Comparison of ENCODE assay signal across 27 cellular contexts in genomic region chr10:84160663-84161362, GRCh38. TPM values are rescaled to one million over a fixed set of nuclear protein-coding genes. Genes with fewer than 3 reads are reported as not detected.
DNase-seq lines count a peak whose midpoint lies in the region; ATAC-seq, FAIRE-seq and TF ChIP-seq lines count a peak whose summit lies in the region.
"Had no signal": no experiment of that assay in that cellular context is flagged by ENCODE, and none has a peak within 500 bp of the region (broad histone marks: within the 10 kb centered on the region; RNA-seq: fewer than 3 reads in every experiment).

No MANE protein-coding gene starts in this region.

- peaks cover 3% of the 10 kb centered on the region; the same call in 1 of the 2 replicates for H4K20me1 ChIP-seq in GM12878 (ENCODE audit: control insufficient read depth, insufficient read depth)
- no peaks in the 10 kb centered on the region for H4K20me1 ChIP-seq in keratinocyte (ENCODE audit: control insufficient read depth, extremely low read depth, insufficient read depth, low read length)

- peaks cover 19 to 23% of the 10 kb centered on the region in 2 donors for H3K4me1 Mint-ChIP-seq in immature natural killer cell

- no TSS peak for BruUV-seq in GM12878 (replicated peaks; lab: Mats Ljungman, UMichigan)

- H3K9ac ChIP-seq in HUES48 (ENCODE audit: low read depth, low read length) (no peak overlapping the region), GM12878 (ENCODE audit: control insufficient read depth, insufficient read depth, low read length) (no peak overlapping the region), keratinocyte (ENCODE audit: control insufficient read depth, extremely low read depth, insufficient read depth, low read length) (no peak overlapping the region)

- no peak for DNase-seq in GM12878 (ENCODE audit: low read depth, low spot score)
- no peak for DNase-seq in keratinocyte (ENCODE audit: low read depth, low spot score)
- DNase-seq in GM13976 (ENCODE audit: low spot score) = no peak
- no peak for DNase-seq in SIG-M5 treated with dmso at 0.1 percent for 504 hours (lab: John Stamatoyannopoulos, UW; ENCODE audit: unreplicated experiment)
- DNase-seq in SW 1271 (lab: John Stamatoyannopoulos, UW) = no peak
- DNase-seq in immature natural killer cell = no peak
- DNase-seq: activated CD4-positive, alpha-beta T cell treated with anti-CD3 and anti-CD28 coated beads, Interleukin-2, amount 50 U/mL, for 48 hours; activated CD8-positive, alpha-beta memory T cell treated with anti-CD3 and anti-CD28 coated beads, Interleukin-2, amount 50 U/mL, for 4 hours; CD4-positive, CD25-positive, alpha-beta regulatory T cell; effector CD4-positive, alpha-beta T cell; foreskin melanocyte; NCI-H1436 treated with DMSO at 0.1 percent for 48 hours; NCI-H2171; NCI-H524 treated with DMSO at 0.1 percent for 48 hours; upper lobe of left lung had no signal

- dilution Hi-C loops in keratinocyte (cut with MboI; ENCODE audit: extremely low pct_ligation_motif_present, low sequenced_read_pairs) = no loop called here

- SMC1A ChIA-PET in GM12878 (lab: Charles Lee; ENCODE audit: uncharacterized antibody, unreplicated experiment) = interaction anchor here (1.1 to 2.3 kb wide), 5 partner anchors 11 to 44 kb away, joined by 3 to 10 read pairs (median 7); no protein-coding TSS in a partner anchor

- H2AFZ ChIP-seq in GM12878 (ENCODE audit: control insufficient read depth, low read depth, low read length) (no peak overlapping the region), keratinocyte (ENCODE audit: control insufficient read depth, low read length) (no peak overlapping the region)

- H3K36me3 Mint-ChIP-seq in immature natural killer cell = no peaks in the 10 kb centered on the region
- H3K36me3 Mint-ChIP-seq: activated naive CD8-positive, alpha-beta T cell; CD4-positive, CD25-positive, alpha-beta regulatory T cell had no signal

- no peak overlapping the region for H3K4me3 ChIP-seq in HUES48 (ENCODE audit: low read depth, low read length)
- no peak overlapping the region for H3K4me3 ChIP-seq in GM12878
- H3K4me3 ChIP-seq in keratinocyte (ENCODE audit: control insufficient read depth in 2 of 3, extremely low read depth in 1 of 3, insufficient read depth in 2 of 3, low read depth in 1 of 3, low read length in 3 of 3) = no peak overlapping the region
- H3K4me3 ChIP-seq: upper lobe of left lung had no signal

- no peaks in the 10 kb centered on the region for H3K9me1 ChIP-seq in keratinocyte (ENCODE audit: control insufficient read depth, extremely low read depth, insufficient read depth, low read length)

- no peaks in the 10 kb centered on the region for H3K9me3 Mint-ChIP-seq in immature natural killer cell
- H3K9me3 Mint-ChIP-seq: activated T-helper 2 cell treated with anti-CD3 and anti-CD28 coated beads, Interferon-gamma antibody, Interleukin-2, Interleukin-4, amounts not matched to agents 10 μg/mL and 5 μg/mL and 100 μg/mL, durations not matched to agents 14 hours and 24 hours and 36 hours; IgD-negative memory B cell; natural killer cell treated with Interleukin-12 subunit alpha and Interleukin-12 subunit beta and Interleukin-15 and Interleukin-18, amount 100 ng/mL, for 72 hours had no signal

- RAD21 ChIA-PET in GM12878 (lab: Charles Lee; ENCODE audit: unreplicated experiment) = interaction anchor here (0.9 to 2.0 kb wide), 5 partner anchors 13 to 50 kb away, joined by 3 to 8 read pairs (median 5); no protein-coding TSS in a partner anchor

- no peak for TF ChIP-seq RAD21 in GM12878 (IDR thresholded peaks at IDR 0.05; ENCODE audit: insufficient read depth, low read depth, low read length)

- WGBS in GM12878 (ENCODE audit: insufficient coverage, insufficient replicate concordance, low lambda C conversion rate, missing lambda C conversion rate) = 78% methylated on average over 6 of the region's 6 CpGs

- intact Hi-C loops in GM12878 (cut with micrococcal nuclease; ENCODE audit: unreplicated experiment) = loop anchor here (2.0 kb wide), 1 partner anchor 44 kb away; no protein-coding TSS in a partner anchor

- in situ Hi-C loops in GM12878 (cut with MboI) = loop anchor here (5.0 kb wide), 1 partner anchor 36 kb away; no protein-coding TSS in a partner anchor
- in situ Hi-C loops in GM13976 (cut with MboI; ENCODE audit: low sequenced_read_pairs, unreplicated experiment) = loop anchor here (5.0 kb wide), 1 partner anchor 51 kb away; no protein-coding TSS in a partner anchor

- POLR2A ChIA-PET in GM12878 (lab: Charles Lee) = interaction anchor here (1.0 kb wide), 1 partner anchor 17 kb away, joined by 3 read pairs; no protein-coding TSS in a partner anchor

- H3K27ac ChIP-seq in HUES48 (ENCODE audit: low read depth, low read length) (peak overlapping the region; percentile 46), GM12878 (ENCODE audit: control insufficient read depth, insufficient read depth) (no peak overlapping the region), keratinocyte (ENCODE audit: control insufficient read depth, insufficient read depth, low read length) (no peak overlapping the region)
- H3K27ac ChIP-seq: upper lobe of left lung had no signal

- no peak for TF ChIP-seq EP300 in GM12878 (IDR thresholded peaks at IDR 0.05; ENCODE audit: borderline replicate concordance in 1 of 2, control insufficient read depth in 1 of 2, low read depth in 2 of 2, low read length in 2 of 2)

- peaks cover 2 to 11% (median 6%) of the 10 kb centered on the region in 3 donors for H3K27me3 Mint-ChIP-seq in immature natural killer cell (ENCODE audit: low read depth in 3 of 3)

- peak; percentile 12 for TF ChIP-seq CTCF in GM12873 (IDR thresholded peaks at IDR 0.05; ENCODE audit: insufficient read depth, low read depth, low read length, missing control alignments)
- no peak; a peak in 2 of 6 replicates for TF ChIP-seq CTCF in GM12878 (IDR thresholded peaks at IDR 0.05 in 2 of 3, conservative IDR thresholded peaks at IDR 0.05 in 1 of 3; ENCODE audit: control insufficient read depth in 2 of 3, extremely low read depth in 1 of 3, insufficient read depth in 1 of 3, low read depth in 3 of 3, low read length in 3 of 3)
- TF ChIP-seq CTCF in keratinocyte (optimal IDR thresholded peaks at IDR 0.05 in 1 of 3, IDR thresholded peaks at IDR 0.05 in 1 of 3, conservative IDR thresholded peaks at IDR 0.05 in 1 of 3; ENCODE audit: extremely low read depth in 1 of 3, insufficient read depth in 2 of 3, low read length in 3 of 3) = peak in 1 of 3 experiments; percentile 25
- no peak for TF ChIP-seq CTCF in GM13976 (IDR thresholded peaks at IDR 0.05; ENCODE audit: borderline replicate concordance, control extremely low read depth, extremely low read depth, insufficient read depth, missing control alignments)

- H3K4me2 ChIP-seq in GM12878 (ENCODE audit: control insufficient read depth, insufficient read depth) (no peak overlapping the region), keratinocyte (ENCODE audit: control insufficient read depth, extremely low read depth, insufficient read depth, low read depth, low read length) (no peak overlapping the region)

- ATAC-seq in GM12878 = 0 out of 3 replicates have a peak, but pooled peaks have one; percentile 18
- ATAC-seq: natural killer cell treated with Interleukin-12 subunit alpha and Interleukin-12 subunit beta and Interleukin-15 and Interleukin-18, amount 100 ng/mL, for 72 hours had no signal

- TF ChIP-seq POLR2A in GM12878 (IDR thresholded peaks at IDR 0.05; ENCODE audit: low read depth, low read length) = no peak

- CTCF ChIA-PET in GM12878 (lab: Yijun Ruan, JAX) = interaction anchor here (1.6 to 25.5 kb wide), 4 partner anchors 13 to 43 kb away, joined by 4 to 788 read pairs (median 34); partner anchors contain the start of gene CDHR1

- no peaks in the 10 kb centered on the region for H3K27me3 ChIP-seq in HUES48 (ENCODE audit: control insufficient read depth, insufficient read depth, low read length)
- H3K27me3 ChIP-seq in GM12878 (replicated peaks in 1 of 2; ENCODE audit: control insufficient read depth in 2 of 2, insufficient read depth in 2 of 2, low read length in 1 of 2) = no peaks in the 10 kb centered on the region
- H3K27me3 ChIP-seq in keratinocyte (ENCODE audit: control insufficient read depth, extremely low read depth, insufficient read depth, low read length) = no peaks in the 10 kb centered on the region
- H3K27me3 ChIP-seq: upper lobe of left lung had no signal

- no peak for FAIRE-seq in GM12878 (lab: Jason Lieb, UNC)
- FAIRE-seq in keratinocyte (lab: Jason Lieb, UNC) = peak; percentile 23
- FAIRE-seq: astrocyte, G401.6 had no signal

- no peak overlapping the region for H3K4me3 Mint-ChIP-seq in immature natural killer cell
- H3K4me3 Mint-ChIP-seq: activated naive CD8-positive, alpha-beta T cell; CD4-positive, CD25-positive, alpha-beta regulatory T cell; IgD-negative memory B cell; natural killer cell treated with Interleukin-12 subunit alpha and Interleukin-12 subunit beta and Interleukin-15 and Interleukin-18, amount 100 ng/mL, for 72 hours had no signal

- H3K9me3 ChIP-seq in HUES48 (ENCODE audit: control insufficient read depth, insufficient read depth, low read length) (no peaks in the 10 kb centered on the region), GM12878 (replicated peaks; ENCODE audit: control insufficient read depth, insufficient read depth, low read length) (no peaks in the 10 kb centered on the region), keratinocyte (ENCODE audit: control insufficient read depth, low read depth, low read length) (no peaks in the 10 kb centered on the region)
- H3K9me3 ChIP-seq: upper lobe of left lung had no signal

- H3K4me1 ChIP-seq in HUES48 (ENCODE audit: control insufficient read depth, insufficient read depth, low read length) (peaks cover 61% of the 10 kb centered on the region), GM12878 (ENCODE audit: control insufficient read depth, insufficient read depth, low read length) (peaks cover 19% of the 10 kb centered on the region), keratinocyte (ENCODE audit: control insufficient read depth, extremely low read depth, insufficient read depth, low read length) (peaks cover 3% of the 10 kb centered on the region)

- peaks cover 29% of the 10 kb centered on the region for H3K79me2 ChIP-seq in GM12878 (ENCODE audit: control insufficient read depth, insufficient read depth, low read length)
- no peaks in the 10 kb centered on the region for H3K79me2 ChIP-seq in keratinocyte (ENCODE audit: control insufficient read depth, insufficient read depth, low read length)

- no peaks in the 10 kb centered on the region for H3K36me3 ChIP-seq in HUES48 (ENCODE audit: control insufficient read depth, insufficient read depth, low read length)
- H3K36me3 ChIP-seq in GM12878 (ENCODE audit: control insufficient read depth in 2 of 2, insufficient read depth in 2 of 2, low read length in 1 of 2) = peaks cover 2 to 11% of the 10 kb centered on the region in 2 experiments
- peaks cover 0 to 2% of the 10 kb centered on the region in 2 experiments for H3K36me3 ChIP-seq in keratinocyte (ENCODE audit: control insufficient read depth in 2 of 2, extremely low read depth in 1 of 2, insufficient read depth in 2 of 2, low read length in 2 of 2)
- H3K36me3 ChIP-seq: upper lobe of left lung had no signal

- H3K27ac Mint-ChIP-seq in immature natural killer cell = peak overlapping the region in 1 of 6 donors; percentile 14
- H3K27ac Mint-ChIP-seq: activated naive CD8-positive, alpha-beta T cell; activated T-helper 2 cell treated with anti-CD3 and anti-CD28 coated beads, Interferon-gamma antibody, Interleukin-2, Interleukin-4, amounts not matched to agents 10 μg/mL and 5 μg/mL and 100 μg/mL, durations not matched to agents 14 hours and 24 hours and 36 hours had no signal

RNA-seq across cellular contexts. Expression of gene GPR15LG, which starts 12.8 kb away (rescaled TPM):
- not detected in 2 replicates for total RNA-seq in GM12878 (2013; cell fraction: nucleolus; rRNA removed)
- total RNA-seq in GM12878 (2014; rRNA removed) (1.2 and 2.0 TPM in 2 replicates), GM12878 (2014; rRNA removed; fragmentation: Illumina TruSeq; extraction: Trizol) (1.1 and 1.4 TPM in 2 replicates), GM12878 (2021) (1.3 and 1.5 TPM in 2 replicates)
- 0.96 TPM for polyA plus RNA-seq in GM12878 (2011; ENCODE audit: low read depth)
- polyA plus RNA-seq in GM12878 (2011; rRNA removed) (5.9 and 12.2 TPM in 2 replicates), GM12878 (2014; fragmentation: Illumina TruSeq; extraction: Trizol) (0.73 and 1.7 TPM in 2 replicates), GM12878 (2014; fragmentation: Nextera tagmentation; extraction: Ambion mirVana) (1 to 10 TPM; 1.2 TPM), GM12878 (2014; rRNA removed) (0.80 and 1.5 TPM in 2 replicates), GM12878 (2016; fragmentation: Nextera tagmentation; extraction: Ambion mirVana) (1 to 10 TPM; 4.2 to 5.0 TPM), keratinocyte (0.57 to 54.1 TPM (median 10.4 TPM) in 3 replicates), immature natural killer cell (not detected)
- 13.3 and 14.9 TPM in 2 replicates for polyA plus RNA-seq in GM12878 (2011; cell fraction: cytosol; rRNA removed)
- polyA plus RNA-seq in GM12878 (2011; cell fraction: nucleus; rRNA removed) = 4.2 and 5.7 TPM in 2 replicates
- polyA plus RNA-seq in GM12878 (2012) = 0.58 and 0.80 TPM in 2 replicates
- 4.2 and 10.5 TPM in 2 replicates for polyA minus RNA-seq in GM12878 (2011; rRNA and poly(A)+ RNA removed)
- polyA minus RNA-seq in GM12878 (2011; cell fraction: cytosol; rRNA and poly(A)+ RNA removed) = 2.9 and 5.5 TPM in 2 replicates
- 2.2 and 3.6 TPM in 2 replicates for polyA minus RNA-seq in GM12878 (2011; cell fraction: nucleus; rRNA and poly(A)+ RNA removed)
- polyA plus RNA-seq in keratinocyte (2011; ENCODE audit: low read depth) = 8.4 TPM
- 3.8 and 4.6 TPM in 2 replicates for polyA plus RNA-seq in keratinocyte (2011; cell fraction: cytosol; rRNA removed)
- 2.0 and 2.3 TPM in 2 replicates for polyA plus RNA-seq in keratinocyte (2011; cell fraction: nucleus; rRNA removed)
- 0.74 and 81.7 TPM in 2 replicates for polyA plus RNA-seq in keratinocyte (2012; ENCODE audit: low replicate concordance)
- polyA minus RNA-seq in keratinocyte = 7.7 to 31.6 TPM in 2 of 3 replicates, not detected in the other
- 8.1 TPM for polyA minus RNA-seq in keratinocyte (2011; cell fraction: cytosol; rRNA and poly(A)+ RNA removed)
- polyA minus RNA-seq in keratinocyte (2011; cell fraction: nucleus; rRNA and poly(A)+ RNA removed) = 1.1 and 1.7 TPM in 2 replicates
- total RNA-seq: activated T-helper 2 cell treated with anti-CD3 and anti-CD28 coated beads, Interferon-gamma antibody, Interleukin-2, Interleukin-4, amounts not matched to agents 10 μg/mL and 5 μg/mL and 100 μg/mL, durations not matched to agents 14 hours and 24 hours and 36 hours; astrocyte; CD4-positive, CD25-positive, alpha-beta regulatory T cell; liver; mononuclear cell; natural killer cell treated with Interleukin-12 subunit alpha and Interleukin-12 subunit beta and Interleukin-15 and Interleukin-18, amount 100 ng/mL, for 72 hours; osteocyte; subcutaneous adipose tissue had no signal
- polyA plus RNA-seq: CD4-positive, CD25-positive, alpha-beta regulatory T cell; IgD-negative memory B cell; liver had no signal

RNA-seq across cellular contexts. Expression of gene GHITM, which starts 21.5 kb away (rescaled TPM):
- total RNA-seq in GM12878 (2013; cell fraction: nucleolus; rRNA removed) = 22.9 and 24.6 TPM in 2 replicates
- 153 and 180 TPM in 2 replicates for total RNA-seq in GM12878 (2014; rRNA removed)
- total RNA-seq in GM12878 (2014; rRNA removed; fragmentation: Illumina TruSeq; extraction: Trizol) = 153 and 157 TPM in 2 replicates
- total RNA-seq in GM12878 (2021) = 120 and 128 TPM in 2 replicates
- polyA plus RNA-seq in GM12878 (2011; ENCODE audit: low read depth) = 92.5 TPM
- 257 and 294 TPM in 2 replicates for polyA plus RNA-seq in GM12878 (2011; rRNA removed)
- 147 and 172 TPM in 2 replicates for polyA plus RNA-seq in GM12878 (2011; cell fraction: cytosol; rRNA removed)
- polyA plus RNA-seq in GM12878 (2011; cell fraction: nucleus; rRNA removed) = 69.2 and 70.0 TPM in 2 replicates
- 97.0 and 105 TPM in 2 replicates for polyA plus RNA-seq in GM12878 (2012)
- polyA plus RNA-seq in GM12878 (2014; fragmentation: Illumina TruSeq; extraction: Trizol) = 147 and 190 TPM in 2 replicates
- polyA plus RNA-seq in GM12878 (2014; fragmentation: Nextera tagmentation; extraction: Ambion mirVana) = 100 to 1,000 TPM; 366 to 501 TPM
- polyA plus RNA-seq in GM12878 (2014; rRNA removed) = 146 and 162 TPM in 2 replicates
- 100 to 1,000 TPM; 295 to 299 TPM for polyA plus RNA-seq in GM12878 (2016; fragmentation: Nextera tagmentation; extraction: Ambion mirVana)
- 132 and 140 TPM in 2 replicates for polyA minus RNA-seq in GM12878 (2011; rRNA and poly(A)+ RNA removed)
- 36.9 and 41.3 TPM in 2 replicates for polyA minus RNA-seq in GM12878 (2011; cell fraction: cytosol; rRNA and poly(A)+ RNA removed)
- 14.1 and 21.1 TPM in 2 replicates for polyA minus RNA-seq in GM12878 (2011; cell fraction: nucleus; rRNA and poly(A)+ RNA removed)
- 146 to 214 TPM (median 175 TPM) in 3 replicates for polyA plus RNA-seq in keratinocyte
- polyA plus RNA-seq in keratinocyte (2011; ENCODE audit: low read depth) = 68.0 TPM
- 134 and 203 TPM in 2 replicates for polyA plus RNA-seq in keratinocyte (2011; cell fraction: cytosol; rRNA removed)
- 80.1 and 90.1 TPM in 2 replicates for polyA plus RNA-seq in keratinocyte (2011; cell fraction: nucleus; rRNA removed)
- polyA plus RNA-seq in keratinocyte (2012; ENCODE audit: low replicate concordance) = 127 and 181 TPM in 2 replicates
- 65.1 to 121 TPM (median 98.8 TPM) in 3 replicates for polyA minus RNA-seq in keratinocyte
- 80.4 TPM for polyA minus RNA-seq in keratinocyte (2011; cell fraction: cytosol; rRNA and poly(A)+ RNA removed)
- 29.5 and 42.4 TPM in 2 replicates for polyA minus RNA-seq in keratinocyte (2011; cell fraction: nucleus; rRNA and poly(A)+ RNA removed)
- polyA plus RNA-seq in immature natural killer cell = 100 to 1,000 TPM; 299 to 699 (median 342) TPM

RNA-seq across cellular contexts. Expression of gene CDHR1, which starts 33.5 kb away (rescaled TPM):
- 0.20 and 0.40 TPM in 2 replicates for total RNA-seq in GM12878 (2013; cell fraction: nucleolus; rRNA removed)
- 0.17 and 0.27 TPM in 2 replicates for total RNA-seq in GM12878 (2014; rRNA removed)
- total RNA-seq in GM12878 (2014; rRNA removed; fragmentation: Illumina TruSeq; extraction: Trizol) = 0.22 and 0.23 TPM in 2 replicates
- 0.41 and 0.82 TPM in 2 replicates for total RNA-seq in GM12878 (2021)
- 0.46 TPM for polyA plus RNA-seq in GM12878 (2011; ENCODE audit: low read depth)
- polyA plus RNA-seq in GM12878 (2011; rRNA removed) = 2.3 and 3.0 TPM in 2 replicates
- 2.1 and 2.9 TPM in 2 replicates for polyA plus RNA-seq in GM12878 (2011; cell fraction: cytosol; rRNA removed)
- polyA plus RNA-seq in GM12878 (2011; cell fraction: nucleus; rRNA removed) = 10.9 and 15.4 TPM in 2 replicates
- 0.42 and 0.81 TPM in 2 replicates for polyA plus RNA-seq in GM12878 (2012)
- 0.48 and 0.71 TPM in 2 replicates for polyA plus RNA-seq in GM12878 (2014; fragmentation: Illumina TruSeq; extraction: Trizol)
- polyA plus RNA-seq in GM12878 (2014; fragmentation: Nextera tagmentation; extraction: Ambion mirVana) = under 1 TPM; 0.20 to 0.24 TPM
- polyA plus RNA-seq in GM12878 (2014; rRNA removed) = 0.52 and 0.58 TPM in 2 replicates
- under 1 TPM; 0.28 to 0.40 TPM for polyA plus RNA-seq in GM12878 (2016; fragmentation: Nextera tagmentation; extraction: Ambion mirVana)
- polyA minus RNA-seq in GM12878 (2011; rRNA and poly(A)+ RNA removed) = 1.4 TPM in 2 replicates
- 0.62 and 1.5 TPM in 2 replicates for polyA minus RNA-seq in GM12878 (2011; cell fraction: cytosol; rRNA and poly(A)+ RNA removed)
- polyA minus RNA-seq in GM12878 (2011; cell fraction: nucleus; rRNA and poly(A)+ RNA removed) = 1.2 and 1.8 TPM in 2 replicates
- 1.4 to 5.7 TPM (median 5.2 TPM) in 3 replicates for polyA plus RNA-seq in keratinocyte
- polyA plus RNA-seq in keratinocyte (2011; ENCODE audit: low read depth) = 2.4 TPM
- 0.69 and 0.84 TPM in 2 replicates for polyA plus RNA-seq in keratinocyte (2011; cell fraction: cytosol; rRNA removed)
- polyA plus RNA-seq in keratinocyte (2011; cell fraction: nucleus; rRNA removed) = 11.6 and 14.0 TPM in 2 replicates
- polyA plus RNA-seq in keratinocyte (2012; ENCODE audit: low replicate concordance) = 0.95 and 4.7 TPM in 2 replicates
- 2.4 to 3.6 TPM (median 2.9 TPM) in 3 replicates for polyA minus RNA-seq in keratinocyte
- polyA minus RNA-seq in keratinocyte (2011; cell fraction: cytosol; rRNA and poly(A)+ RNA removed) = 0.77 TPM
- 2.6 and 5.2 TPM in 2 replicates for polyA minus RNA-seq in keratinocyte (2011; cell fraction: nucleus; rRNA and poly(A)+ RNA removed)
- 1 to 10 TPM in 2 of 3 donors, under 1 TPM in 1; 0.27 to 5.9 (median 4.1) TPM for polyA plus RNA-seq in immature natural killer cell
- polyA plus RNA-seq: IgD-negative memory B cell had no signal
